ENCODE assay signal across 18 cellular contexts in genomic region chr20:31597483-31597858, GRCh38. TPM values are rescaled to one million over a fixed set of nuclear protein-coding genes. Genes with fewer than 3 reads are reported as not detected.
DNase-seq lines count a peak whose midpoint lies in the region; ATAC-seq and TF ChIP-seq lines count a peak whose summit lies in the region.
"Had no signal": no experiment of that assay in that cellular context is flagged by ENCODE, and none has a peak within 500 bp of the region (broad histone marks: within the 10 kb centered on the region; RNA-seq: fewer than 3 reads in every experiment).

No MANE protein-coding gene starts in this region.

- TF ChIP-seq EP300 in gastroesophageal sphincter (IDR thresholded peaks at IDR 0.05): no peak

- TF ChIP-seq POLR2A in gastroesophageal sphincter (IDR thresholded peaks at IDR 0.05): no peak

- H3K9me3 ChIP-seq in gastroesophageal sphincter: no peaks in the 10 kb centered on the region
- H3K9me3 ChIP-seq in psoas muscle: no peaks in the 10 kb centered on the region

- no peak for ATAC-seq in gastroesophageal sphincter
- ATAC-seq in psoas muscle: no peak
- no peak for ATAC-seq in HG03342 (IDR thresholded peaks at IDR 0.05; ENCODE audit: unreplicated experiment)
- ATAC-seq: activated CD8-positive, alpha-beta T cell treated with anti-CD3 and anti-CD28 coated beads, Interleukin-2, amount 10 ng/mL, durations not matched to agents 7 days and 5 days; activated T-cell treated with anti-CD3 and anti-CD28 coated beads, Interleukin-2, amount 50 U/mL, for 72 hours; stimulated activated memory B cell treated with anti-CD40 and anti-IgM and Interleukin-4, amounts not matched to agents 10 μg/mL and 1 μg/mL and 100 μg/mL, for 72 hours had no signal

- TF ChIP-seq CTCF in 22Rv1 (IDR thresholded peaks at IDR 0.05) (no peak), gastroesophageal sphincter (IDR thresholded peaks at IDR 0.05) (no peak), psoas muscle (IDR thresholded peaks at IDR 0.05) (no peak)

- H3K4me1 ChIP-seq in gastroesophageal sphincter: peaks cover 0 to 38% (median 0%) of the 10 kb centered on the region in 3 donors
- no peaks in the 10 kb centered on the region for H3K4me1 ChIP-seq in psoas muscle

- H3K27ac ChIP-seq in 22Rv1 (peak overlapping the region; percentile 100), gastroesophageal sphincter (peak overlapping the region in 3 of 4 donors; percentile 74 to 81 (median 80)), psoas muscle (peak overlapping the region; percentile 69)

- peak; percentile 23 for DNase-seq in M059J (ENCODE audit: low read depth)
- DNase-seq in psoas muscle: no peak
- no peak for DNase-seq in cortex of kidney (lab: John Stamatoyannopoulos, UW)
- DNase-seq in GM19238 (ENCODE audit: insufficient read length, low spot score): no peak
- DNase-seq in COR-L47 (lab: John Stamatoyannopoulos, UW): no peak
- DNase-seq: activated CD8-positive, alpha-beta T cell treated with anti-CD3 and anti-CD28 coated beads, Interleukin-2, amount 10 ng/mL, durations not matched to agents 7 days and 5 days; activated T-cell treated with anti-CD3 and anti-CD28 coated beads, Interleukin-2, amount 50 U/mL, for 72 hours; kidney glomerular epithelial cell; MM.1S; NCI-H1694 treated with DMSO at 0.1 percent for 48 hours; stimulated activated CD4-positive, alpha-beta T cell treated with anti-CD3 and anti-CD28 coated beads, Interleukin-12 subunit alpha, Interleukin-12 subunit beta, amount 100 ng/mL, for 4 hours had no signal

- no peaks in the 10 kb centered on the region for H3K27me3 ChIP-seq in gastroesophageal sphincter
- no peaks in the 10 kb centered on the region for H3K27me3 ChIP-seq in psoas muscle (ENCODE audit: insufficient read depth in 3 of 3, low read length in 2 of 3)

- no peak overlapping the region for H3K4me3 ChIP-seq in gastroesophageal sphincter
- H3K4me3 ChIP-seq in psoas muscle: no peak overlapping the region

- H3K36me3 ChIP-seq in gastroesophageal sphincter (no peaks in the 10 kb centered on the region), psoas muscle (ENCODE audit: insufficient read depth in 1 of 2, low read depth in 1 of 2) (no peaks in the 10 kb centered on the region)

- 80 to 85% methylated on average over 2 of the region's 2 CpGs for WGBS in gastroesophageal sphincter (ENCODE audit: low coverage in 1 of 2), 2 donors
- WGBS in psoas muscle, 3 donors: 87 to 94% (median 88%) methylated on average over 2 of the region's 2 CpGs

- intact Hi-C loops in psoas muscle (cut with DNase I): no loop called here

RNA-seq across cellular contexts. Expression of gene ID1, which starts 7.6 kb away (rescaled TPM):
- 1,421 and 1,771 TPM in 2 replicates for total RNA-seq in M059J (2014; rRNA removed; shearing (Covaris generic))
- 100 to 1,000 TPM; 221 to 714 (median 372) TPM for total RNA-seq in gastroesophageal sphincter
- total RNA-seq in psoas muscle: 100 to 1,000 TPM in 2 of 4 donors, 10 to 100 TPM in 2; 25.1 to 129 (median 102) TPM
- polyA plus RNA-seq in psoas muscle: 100 to 1,000 TPM in 1 of 3 donors, 10 to 100 TPM in 2; 45.1 to 574 (median 45.2) TPM

RNA-seq across cellular contexts. Expression of gene COX4I2, which starts 40.2 kb away (rescaled TPM):
- total RNA-seq in M059J (2014; rRNA removed; shearing (Covaris generic)): not detected in 2 replicates
- total RNA-seq in gastroesophageal sphincter: 10 to 100 TPM in 2 of 4 donors, 1 to 10 TPM in 1, not detected in 1; 4.6 to 40.9 (median 12.1) TPM
- 1 to 10 TPM; 3.5 to 8.1 (median 5.0) TPM for total RNA-seq in psoas muscle
- polyA plus RNA-seq in psoas muscle: 10 to 100 TPM in 2 of 3 donors, 1 to 10 TPM in 1; 7.0 to 13.2 (median 11.9) TPM
- total RNA-seq: activated CD8-positive, alpha-beta T cell treated with anti-CD3 and anti-CD28 coated beads, Interleukin-2, amount 10 ng/mL, durations not matched to agents 7 days and 5 days; activated T-cell treated with anti-CD3 and anti-CD28 coated beads, Interleukin-2, amount 50 U/mL, for 72 hours; bronchial epithelial cell; myocyte; T-helper 1 cell treated with Interleukin-12 subunit alpha and Interleukin-12 subunit beta and Interleukin-4 antibody, amounts not matched to agents 30 ng/mL and 1 ng/mL, for 36 hours had no signal
